In genomic region chr11:6703247-6704063, GRCh38 we compare ENCODE assay signal across 8 cellular contexts. TPM values are rescaled to one million over a fixed set of nuclear protein-coding genes. Genes with fewer than 3 reads are reported as not detected.
DNase-seq lines count a peak whose midpoint lies in the region; ATAC-seq and TF ChIP-seq lines count a peak whose summit lies in the region.

No MANE protein-coding gene starts in this region.

- ATAC-seq in gastroesophageal sphincter (peak; percentile 89), HG03196 (IDR thresholded peaks at IDR 0.05; ENCODE audit: unreplicated experiment) (no peak), HG03378 (IDR thresholded peaks at IDR 0.05; ENCODE audit: unreplicated experiment) (no peak)

- H3K79me2 ChIP-seq in osteoblast (ENCODE audit: insufficient read depth, low read length) = no peaks in the 10 kb centered on the region

- peaks cover 3% of the 10 kb centered on the region for H3K4me1 Mint-ChIP-seq in activated CD4-positive, alpha-beta T cell treated with anti-CD3 and anti-CD28 coated beads, Interleukin-2, amount 10 ng/mL, durations not matched to agents 7 days and 5 days

- TF ChIP-seq POLR2A in gastroesophageal sphincter (IDR thresholded peaks at IDR 0.05) = no peak

- DNase-seq in AML-193 (lab: John Stamatoyannopoulos, UW) (peak; percentile 93 to 95), NCI-H2196 (lab: John Stamatoyannopoulos, UW; ENCODE audit: unreplicated experiment) (peak; percentile 57), osteoblast (ENCODE audit: insufficient read length, low spot score, missing footprints) (no peak)
- peak; percentile 36 for DNase-seq in activated CD4-positive, alpha-beta T cell treated with anti-CD3 and anti-CD28 coated beads, Interleukin-2, amount 10 ng/mL, durations not matched to agents 7 days and 5 days

- peaks cover 0 to 11% (median 0%) of the 10 kb centered on the region in 3 donors for H3K4me1 ChIP-seq in gastroesophageal sphincter
- H3K4me1 ChIP-seq in osteoblast (ENCODE audit: insufficient read depth, low read length) = no peaks in the 10 kb centered on the region

- H2AFZ ChIP-seq in osteoblast (ENCODE audit: low read length) = no peak overlapping the region

- H3K9me3 Mint-ChIP-seq in activated CD4-positive, alpha-beta T cell treated with anti-CD3 and anti-CD28 coated beads, Interleukin-2, amount 10 ng/mL, durations not matched to agents 7 days and 5 days = no peaks in the 10 kb centered on the region

- WGBS in gastroesophageal sphincter (ENCODE audit: low coverage in 1 of 2), 2 donors = 89 to 95% methylated on average over 1 to 2 of the region's 2 CpGs

- TF ChIP-seq EP300 in gastroesophageal sphincter (IDR thresholded peaks at IDR 0.05) = no peak

- no peak overlapping the region for H3K27ac Mint-ChIP-seq in activated CD4-positive, alpha-beta T cell treated with anti-CD3 and anti-CD28 coated beads, Interleukin-2, amount 10 ng/mL, durations not matched to agents 7 days and 5 days

- no peaks in the 10 kb centered on the region for H3K36me3 ChIP-seq in gastroesophageal sphincter
- H3K36me3 ChIP-seq in osteoblast (ENCODE audit: insufficient read depth, low read length) = no peaks in the 10 kb centered on the region

- H3K27me3 ChIP-seq in gastroesophageal sphincter (no peaks in the 10 kb centered on the region), osteoblast (ENCODE audit: insufficient read depth, low read length) (no peaks in the 10 kb centered on the region)

- no peak overlapping the region for H3K4me3 ChIP-seq in GM12875 (ENCODE audit: low read depth, low read length)
- H3K4me3 ChIP-seq in gastroesophageal sphincter = no peak overlapping the region
- no peak overlapping the region for H3K4me3 ChIP-seq in osteoblast (ENCODE audit: insufficient read depth, low read length)

- H3K4me3 Mint-ChIP-seq in activated CD4-positive, alpha-beta T cell treated with anti-CD3 and anti-CD28 coated beads, Interleukin-2, amount 10 ng/mL, durations not matched to agents 7 days and 5 days = no peak overlapping the region

- H3K9me3 ChIP-seq in gastroesophageal sphincter (no peaks in the 10 kb centered on the region), osteoblast (ENCODE audit: low read depth, low read length) (no peaks in the 10 kb centered on the region)

- peak; percentile 29; the same call in 1 of the 2 replicates for TF ChIP-seq CTCF in GM12875 (IDR thresholded peaks at IDR 0.05; ENCODE audit: borderline replicate concordance, insufficient read depth, low read depth, low read length)
- TF ChIP-seq CTCF in gastroesophageal sphincter (IDR thresholded peaks at IDR 0.05) = peak; percentile 28 to 66 (median 54)
- peak; percentile 55 for TF ChIP-seq CTCF in osteoblast (IDR thresholded peaks at IDR 0.05; ENCODE audit: extremely low read depth, low read depth, low read length)

- no peaks in the 10 kb centered on the region for H4K20me1 ChIP-seq in osteoblast (ENCODE audit: insufficient read depth, low read length)

- no peaks in the 10 kb centered on the region for H3K27me3 Mint-ChIP-seq in activated CD4-positive, alpha-beta T cell treated with anti-CD3 and anti-CD28 coated beads, Interleukin-2, amount 10 ng/mL, durations not matched to agents 7 days and 5 days

- CTCF ChIA-PET in activated CD4-positive, alpha-beta T cell treated with anti-CD3 and anti-CD28 coated beads, Interleukin-2, amount 10 ng/mL, durations not matched to agents 7 days and 5 days (lab: Charles Lee) = no interaction called here

- no peak overlapping the region for H3K27ac ChIP-seq in gastroesophageal sphincter
- H3K27ac ChIP-seq in osteoblast (ENCODE audit: low read depth, low read length) = no peak overlapping the region

- peaks cover 9% of the 10 kb centered on the region for H3K36me3 Mint-ChIP-seq in activated CD4-positive, alpha-beta T cell treated with anti-CD3 and anti-CD28 coated beads, Interleukin-2, amount 10 ng/mL, durations not matched to agents 7 days and 5 days (ENCODE audit: low read depth)

- POLR2A ChIA-PET in activated CD4-positive, alpha-beta T cell treated with anti-CD3 and anti-CD28 coated beads, Interleukin-2, amount 10 ng/mL, durations not matched to agents 7 days and 5 days (lab: Charles Lee) = no interaction called here

- no peak overlapping the region for H3K4me2 ChIP-seq in osteoblast (ENCODE audit: insufficient read depth, low read length)

RNA-seq across cellular contexts. Expression of gene MRPL17, which starts 20.3 kb away (rescaled TPM):
- total RNA-seq in activated CD4-positive, alpha-beta T cell treated with anti-CD3 and anti-CD28 coated beads, Interleukin-2, amount 10 ng/mL, durations not matched to agents 7 days and 5 days = 10 to 100 TPM; 50.0 to 56.0 TPM
- total RNA-seq in gastroesophageal sphincter (10 to 100 TPM; 12.6 to 35.0 (median 18.6) TPM), osteoblast (29.5 and 29.7 TPM in 2 replicates)

RNA-seq across cellular contexts. Expression of gene DCHS1, which starts 47.8 kb away (rescaled TPM):
- total RNA-seq in activated CD4-positive, alpha-beta T cell treated with anti-CD3 and anti-CD28 coated beads, Interleukin-2, amount 10 ng/mL, durations not matched to agents 7 days and 5 days = under 1 TPM; 0.35 to 0.40 TPM
- total RNA-seq in gastroesophageal sphincter (10 to 100 TPM; 22.2 to 59.8 (median 37.8) TPM), osteoblast (0.59 and 1.1 TPM in 2 replicates)

Comparison
In these comparisons a context has a peak if more than half of its experiments do, and no peak if none do; other contexts are left out.
1. RNA of gene DCHS1, which starts 47.8 kb away (total RNA-seq): 22.2 to 59.8 TPM in gastroesophageal sphincter; 0.59 to 1.1 TPM in osteoblast and 0.35 to 0.40 TPM in activated CD4-positive, alpha-beta T cell treated with anti-CD3 and anti-CD28 coated beads, Interleukin-2, amount 10 ng/mL, durations not matched to agents 7 days and 5 days; every median in the first group is over 10 times any median in the second.
2. Peak in every context shown above with its lines, with median percentiles within 50 percentile points of each other: CTCF ChIP-seq.